Comparison of ENCODE assay signal across 8 cellular contexts in genomic region chr13:49635599-49636433, GRCh38. TPM values are rescaled to one million over a fixed set of nuclear protein-coding genes. Genes with fewer than 3 reads are reported as not detected.
DNase-seq lines count a peak whose midpoint lies in the region; ATAC-seq and TF ChIP-seq lines count a peak whose summit lies in the region.

No MANE protein-coding gene starts in this region.

- peak; percentile 71 for ATAC-seq in GM18909 (IDR thresholded peaks at IDR 0.05; ENCODE audit: poor library complexity, unreplicated experiment)
- no peak for ATAC-seq in GM18858 (IDR thresholded peaks at IDR 0.05; ENCODE audit: unreplicated experiment)
- no peak for ATAC-seq in GM19035 (IDR thresholded peaks at IDR 0.05; ENCODE audit: unreplicated experiment)

- H2AK5ac ChIP-seq in mesendoderm (ENCODE audit: low read length) = peak overlapping the region; percentile 82

- no peak overlapping the region for H3K18ac ChIP-seq in mesendoderm (ENCODE audit: low read length)

- H3K27ac Mint-ChIP-seq in IgD-negative memory B cell = peak overlapping the region in 2 of 3 donors; percentile 39 to 88

- TF ChIP-seq POLR2A in adrenal gland (IDR thresholded peaks at IDR 0.05) = peak in 1 of 2 donors; percentile 0

- no peaks in the 10 kb centered on the region for H3K79me2 ChIP-seq in mesendoderm (ENCODE audit: control insufficient read depth, insufficient read depth, low read length)

- no peaks in the 10 kb centered on the region for H3K36me3 ChIP-seq in adrenal gland (replicated peaks in 1 of 2)
- no peaks in the 10 kb centered on the region for H3K36me3 ChIP-seq in mesendoderm (ENCODE audit: control insufficient read depth, insufficient read depth, low read length)

- H4K5ac ChIP-seq in mesendoderm (ENCODE audit: low read length) = no peak overlapping the region

- peak overlapping the region; percentile 20 for H3K9ac ChIP-seq in mesendoderm (ENCODE audit: low read length)

- CTCF ChIA-PET in RWPE1 (lab: Yijun Ruan, JAX) = no interaction called here

- TF ChIP-seq CTCF in adrenal gland (IDR thresholded peaks at IDR 0.05) (no peak), RWPE1 (conservative IDR thresholded peaks at IDR 0.05; ENCODE audit: low read depth) (no peak)

- no peak overlapping the region for H3K4ac ChIP-seq in mesendoderm (ENCODE audit: low read depth, low read length)

- H2BK15ac ChIP-seq in mesendoderm (replicated peaks; ENCODE audit: low read depth) = no peak overlapping the region

- H3K4me2 ChIP-seq in mesendoderm (ENCODE audit: low read length) = peak overlapping the region; percentile 30

- peaks cover 11 to 32% (median 19%) of the 10 kb centered on the region in 3 donors for H3K4me1 Mint-ChIP-seq in IgD-negative memory B cell

- peak overlapping the region; percentile 67 to 90 (median 76) for H3K4me3 Mint-ChIP-seq in IgD-negative memory B cell

- H3K4me3 ChIP-seq in adrenal gland (peak overlapping the region in 1 of 4 donors; percentile 31), mesendoderm (ENCODE audit: low read length) (no peak overlapping the region)

- H3K27ac ChIP-seq in adrenal gland (no peak overlapping the region), mesendoderm (ENCODE audit: low read depth, low read length) (no peak overlapping the region), RWPE1 (no peak overlapping the region)

- H3K79me1 ChIP-seq in mesendoderm (ENCODE audit: low read length) = no peaks in the 10 kb centered on the region

- POLR2A ChIA-PET in RWPE1 (lab: Yijun Ruan, JAX; ENCODE audit: low non-redundant PET) = no interaction called here

- H3K56ac ChIP-seq in mesendoderm (ENCODE audit: low read length) = peak overlapping the region; percentile 77

- H4K8ac ChIP-seq in mesendoderm (ENCODE audit: low read depth, low read length) = no peak overlapping the region

- intact Hi-C loops in adrenal gland (cut with DNase I) = no loop called here

- H3K9me3 Mint-ChIP-seq in IgD-negative memory B cell = no peaks in the 10 kb centered on the region

- H3K36me3 Mint-ChIP-seq in IgD-negative memory B cell = peaks cover 4% of the 10 kb centered on the region

- 52 to 76% (median 64%) methylated on average over 9 to 10 of the region's 10 CpGs for WGBS in adrenal gland, 4 donors
- no CpG with 5 or more reads among the region's 10 CpGs for WGBS in mesendoderm (ENCODE audit: extremely low coverage, insufficient coverage, low lambda C conversion rate)

- H3K27me3 ChIP-seq in adrenal gland (no peaks in the 10 kb centered on the region), mesendoderm (ENCODE audit: insufficient read depth, low read length, poor library complexity) (no peaks in the 10 kb centered on the region)

- no peak overlapping the region for H2BK5ac ChIP-seq in mesendoderm (ENCODE audit: low read length)

- H3K23ac ChIP-seq in mesendoderm (ENCODE audit: low read length) = peak overlapping the region; percentile 74

- H2BK120ac ChIP-seq in mesendoderm (ENCODE audit: low read depth, low read length) = no peak overlapping the region

- H3K4me1 ChIP-seq in adrenal gland (replicated peaks in 1 of 2) (no peaks in the 10 kb centered on the region), mesendoderm (ENCODE audit: control insufficient read depth, low read depth, low read length) (peaks cover 4% of the 10 kb centered on the region)

- H3K9me3 ChIP-seq in adrenal gland (replicated peaks in 1 of 3) = no peaks in the 10 kb centered on the region

- DNase-seq in adrenal gland (peak in 6 of 7 donors; percentile 55 to 79 (median 66)), mesendoderm (peak; percentile 83), RWPE1 (ENCODE audit: low spot score) (no peak)
- no peak for DNase-seq in stimulated activated CD4-positive, alpha-beta T cell treated with anti-CD3 and anti-CD28 coated beads, Interleukin-1b, Interleukin-23, amount 100 ng/mL, for 48 hours

- H3K27me3 Mint-ChIP-seq in IgD-negative memory B cell = no peaks in the 10 kb centered on the region

RNA-seq across cellular contexts. Expression of gene ARL11, which starts 7.5 kb away (rescaled TPM):
- polyA plus RNA-seq in IgD-negative memory B cell = 7.7 TPM
- 1 to 10 TPM in 6 of 8 donors, under 1 TPM in 2; 0.18 to 2.9 (median 1.6) TPM for total RNA-seq in adrenal gland
- polyA plus RNA-seq in adrenal gland = 1 to 10 TPM in 2 of 3 donors, under 1 TPM in 1; 0.62 to 2.3 (median 1.1) TPM
- 0.25 TPM for polyA plus RNA-seq in mesendoderm (2013, experiment 1 of 2)
- 0.28 TPM for polyA plus RNA-seq in mesendoderm (2013, experiment 2 of 2)

RNA-seq across cellular contexts. Expression of gene RCBTB1, which starts 50.5 kb away (rescaled TPM):
- 8.5 TPM for polyA plus RNA-seq in IgD-negative memory B cell
- 10 to 100 TPM; 19.3 to 87.5 (median 45.5) TPM for total RNA-seq in adrenal gland
- 10 to 100 TPM; 11.7 to 25.6 (median 19.6) TPM for polyA plus RNA-seq in adrenal gland
- 8.2 TPM for polyA plus RNA-seq in mesendoderm (2013, experiment 1 of 2)
- polyA plus RNA-seq in mesendoderm (2013, experiment 2 of 2) = 8.5 TPM

RNA-seq across cellular contexts. Expression of gene EBPL, which starts 55.5 kb away (rescaled TPM):
- 43.3 TPM for polyA plus RNA-seq in IgD-negative memory B cell
- total RNA-seq in adrenal gland = 100 to 1,000 TPM in 7 of 8 donors, 10 to 100 TPM in 1; 45.2 to 302 (median 205) TPM
- 10 to 100 TPM; 47.2 to 98.5 (median 83.4) TPM for polyA plus RNA-seq in adrenal gland
- polyA plus RNA-seq in mesendoderm (2013, experiment 1 of 2) = 152 TPM
- 153 TPM for polyA plus RNA-seq in mesendoderm (2013, experiment 2 of 2)

Comparison
In these comparisons a context has a peak if more than half of its experiments do, and no peak if none do; other contexts are left out.
1. DNase-seq: peak in adrenal gland (6 of 7) and mesendoderm (single experiment); none in stimulated activated CD4-positive, alpha-beta T cell treated with anti-CD3 and anti-CD28 coated beads, Interleukin-1b, Interleukin-23, amount 100 ng/mL, for 48 hours (single experiment) and RWPE1 (single experiment).